Comparison of ENCODE assay signal across 22 cellular contexts in genomic region chr4:76559236-76560071, GRCh38.
DNase-seq lines count a peak whose midpoint lies in the region; ATAC-seq, FAIRE-seq and TF ChIP-seq lines count a peak whose summit lies in the region.
"Had no signal": no experiment of that assay in that cellular context is flagged by ENCODE, and none has a peak within 500 bp of the region (broad histone marks: within the 10 kb centered on the region; RNA-seq: fewer than 3 reads in every experiment).

No MANE protein-coding gene starts in this region.

- no peak overlapping the region for H3K9ac ChIP-seq in HUES48 (ENCODE audit: low read depth, low read length)
- H3K9ac ChIP-seq in H1 (replicated peaks in 1 of 4; ENCODE audit: extremely low read depth in 1 of 4, low read depth in 3 of 4, low read length in 3 of 4) = no peak overlapping the region

- H2BK20ac ChIP-seq in H1 (ENCODE audit: low read length) = peak overlapping the region; percentile 16; the same call in 1 of the 2 replicates

- peaks cover 44% of the 10 kb centered on the region for H3K4me1 Mint-ChIP-seq in mesothelial cell of epicardium
- H3K4me1 Mint-ChIP-seq: activated CD4-positive, alpha-beta T cell treated with anti-CD3 and anti-CD28 coated beads, Interleukin-2, amount 10 ng/mL, durations not matched to agents 7 days and 5 days; T-cell had no signal

- H3K23me2 ChIP-seq in H1 (ENCODE audit: low read depth, low read length) = no peaks in the 10 kb centered on the region

- no peak for ATAC-seq in HG03439 (IDR thresholded peaks at IDR 0.05; ENCODE audit: unreplicated experiment)
- ATAC-seq: left ventricle myocardium superior, Right ventricle myocardium inferior, T-cell had no signal

- intact Hi-C loops in tibial artery (cut with DNase I; ENCODE audit: low total_unique reads) = no loop called here

- no peak overlapping the region for H2BK120ac ChIP-seq in H1 (replicated peaks; ENCODE audit: low read depth, low read length)

- H3K56ac ChIP-seq in H1 (replicated peaks; ENCODE audit: insufficient read length, low read depth, low read length) = no peak overlapping the region

- H4K8ac ChIP-seq in H1 (ENCODE audit: extremely low read depth, insufficient read depth, low read length) = no peak overlapping the region

- no peak overlapping the region for H3K4me3 ChIP-seq in HUES48 (ENCODE audit: low read depth, low read length)
- peak overlapping the region in 1 of 4 experiments; percentile 27; a peak in 1 of 8 replicates for H3K4me3 ChIP-seq in H1 (ENCODE audit: extremely low read depth in 1 of 4, insufficient read depth in 2 of 4, low read depth in 3 of 4, low read length in 4 of 4)
- H3K4me3 ChIP-seq in tibial artery = no peak overlapping the region
- H3K4me3 ChIP-seq: adrenal gland had no signal

- no peak for TF ChIP-seq CTCF in H1 (IDR thresholded peaks at IDR 0.05; ENCODE audit: control extremely low read depth in 1 of 3, insufficient read depth in 1 of 3, low read depth in 1 of 3, low read length in 3 of 3)
- TF ChIP-seq CTCF in mesothelial cell of epicardium (IDR thresholded peaks at IDR 0.05; ENCODE audit: unreplicated experiment) = no peak
- no peak for TF ChIP-seq CTCF in tibial artery (IDR thresholded peaks at IDR 0.05)

- H3K36me3 ChIP-seq in HUES48 (ENCODE audit: control insufficient read depth, insufficient read depth, low read length) (no peaks in the 10 kb centered on the region), H1 (ENCODE audit: control insufficient read depth in 2 of 4, insufficient read depth in 4 of 4, low read length in 3 of 4) (no peaks in the 10 kb centered on the region), tibial artery (no peaks in the 10 kb centered on the region)
- H3K36me3 ChIP-seq: adrenal gland had no signal

- peak overlapping the region; percentile 54 for H3K4me2 ChIP-seq in H1 (ENCODE audit: insufficient read depth in 1 of 2, low read depth in 2 of 2, low read length in 2 of 2)

- no peak for TF ChIP-seq EP300 in H1 (IDR thresholded peaks at IDR 0.05; ENCODE audit: borderline replicate concordance in 1 of 2, low read depth in 2 of 2, low read length in 2 of 2)

- FAIRE-seq in H1 (lab: Jason Lieb, UNC) = peak; percentile 28

- H3K9me3 ChIP-seq in HUES48 (ENCODE audit: control insufficient read depth, insufficient read depth, low read length) (no peaks in the 10 kb centered on the region), H1 (ENCODE audit: insufficient read depth in 2 of 2, low read depth in 1 of 2, low read length in 1 of 2) (peaks cover 3 to 6% of the 10 kb centered on the region in 2 experiments; a peak in 1 of 4 replicates), tibial artery (no peaks in the 10 kb centered on the region)
- H3K9me3 ChIP-seq: adrenal gland had no signal

- no peak overlapping the region for H3K23ac ChIP-seq in H1 (ENCODE audit: insufficient read length)

- CTCF ChIA-PET in H1 (lab: Charles Lee; ENCODE audit: partially characterized antibody) = interaction anchor here (1.5 kb wide), 1 partner anchor 27 kb away, joined by 6 read pairs; no protein-coding TSS in a partner anchor

- H4K5ac ChIP-seq in H1 (ENCODE audit: insufficient read length, low read depth, low read length) = no peak overlapping the region

- TF ChIP-seq POLR2A in H1 (IDR thresholded peaks at IDR 0.05; ENCODE audit: control extremely low read depth in 1 of 2, low read depth in 2 of 2, low read length in 2 of 2) = no peak

- H2BK12ac ChIP-seq in H1 (ENCODE audit: low read depth, low read length) = peak overlapping the region; percentile 45; the same call in 1 of the 2 replicates

- no peak overlapping the region for H2BK15ac ChIP-seq in H1 (ENCODE audit: low read length)

- H3K9me3 Mint-ChIP-seq in mesothelial cell of epicardium = no peaks in the 10 kb centered on the region
- H3K9me3 Mint-ChIP-seq: activated CD4-positive, alpha-beta T cell treated with anti-CD3 and anti-CD28 coated beads, Interleukin-2, amount 10 ng/mL, durations not matched to agents 7 days and 5 days; T-cell had no signal

- peaks cover 40% of the 10 kb centered on the region for H3K4me1 ChIP-seq in HUES48 (ENCODE audit: control insufficient read depth, insufficient read depth, low read length)
- peaks cover 3 to 19% (median 15%) of the 10 kb centered on the region in 4 experiments for H3K4me1 ChIP-seq in H1 (replicated peaks in 1 of 4; ENCODE audit: control insufficient read depth in 3 of 4, insufficient read depth in 4 of 4, low read length in 3 of 4)
- peaks cover 0 to 56% (median 31%) of the 10 kb centered on the region in 4 donors for H3K4me1 ChIP-seq in tibial artery

- peaks cover 1% of the 10 kb centered on the region for H3K36me3 Mint-ChIP-seq in mesothelial cell of epicardium
- H3K36me3 Mint-ChIP-seq: T-cell had no signal

- H3K27ac ChIP-seq in HUES48 (ENCODE audit: low read depth, low read length) = peak overlapping the region; percentile 73
- H3K27ac ChIP-seq in H1 (ENCODE audit: low read depth, low read length) = no peak overlapping the region
- peak overlapping the region; percentile 22 to 44 for H3K27ac ChIP-seq in tibial artery
- H3K27ac ChIP-seq: adrenal gland had no signal

- POLR2A ChIA-PET in H1 (lab: Charles Lee; ENCODE audit: partially characterized antibody) = no interaction called here

- H3K27me3 ChIP-seq in HUES48 (ENCODE audit: control insufficient read depth, insufficient read depth, low read length) (no peaks in the 10 kb centered on the region), H1 (replicated peaks in 1 of 4; ENCODE audit: control insufficient read depth in 3 of 4, extremely low read depth in 1 of 4, insufficient read depth in 3 of 4, low read length in 3 of 4) (no peaks in the 10 kb centered on the region), tibial artery (no peaks in the 10 kb centered on the region)
- H3K27me3 ChIP-seq: adrenal gland had no signal

- no peak for DNase-seq in H1 (ENCODE audit: low read depth in 1 of 2, low spot score in 2 of 2)
- no peak for DNase-seq in mesothelial cell of epicardium (ENCODE audit: low spot score in 2 of 2, unreplicated experiment in 2 of 2)
- no peak for DNase-seq in tibial artery
- no peak for DNase-seq in SKM-1 treated with dmso at 0.1 percent for 144 hours (lab: John Stamatoyannopoulos, UW; ENCODE audit: unreplicated experiment)
- no peak for DNase-seq in SK-N-DZ (ENCODE audit: low spot score)
- DNase-seq: activated CD4-positive, alpha-beta T cell treated with anti-CD3 and anti-CD28 coated beads, Interleukin-2, amount 10 ng/mL, durations not matched to agents 7 days and 5 days; activated CD8-positive, alpha-beta memory T cell treated with anti-CD3 and anti-CD28 coated beads, Interleukin-2, amount 50 U/mL, for 4 hours; activated effector memory CD4-positive, alpha-beta T cell treated with Interleukin-2 at 50 U/mL for 16 hours; adrenal gland; EL; Kasumi-1; left ventricle myocardium superior; NCI-H1105; NCI-H2107; NCI-H526; stimulated activated CD4-positive, alpha-beta T cell treated with anti-CD3 and anti-CD28 coated beads, Interleukin-1b, Interleukin-23, amount 100 ng/mL, for 48 hours; stimulated activated naive CD4-positive, alpha-beta T cell treated with Interleukin-2 at 50 U/mL for 16 hours; T-cell; trophoblast cell had no signal

- no peaks in the 10 kb centered on the region for H3K27me3 Mint-ChIP-seq in mesothelial cell of epicardium (ENCODE audit: low read depth)
- H3K27me3 Mint-ChIP-seq: activated CD4-positive, alpha-beta T cell treated with anti-CD3 and anti-CD28 coated beads, Interleukin-2, amount 10 ng/mL, durations not matched to agents 7 days and 5 days had no signal

- WGBS in H1 (ENCODE audit: extremely low coverage in 1 of 2, insufficient coverage in 1 of 2, insufficient read length in 1 of 2, insufficient replicate concordance in 2 of 2, low coverage in 1 of 2, low lambda C conversion rate in 2 of 2, missing lambda C conversion rate in 1 of 2), 2 experiments = 57% methylated on average over 13 of the region's 13 CpGs; no CpG with 5 or more reads in 1 of the 2 experiments

- no peak overlapping the region; the same call in 1 of the 2 replicates for H2AFZ ChIP-seq in H1 (ENCODE audit: low read length)

- no peak for TF ChIP-seq RAD21 in H1 (IDR thresholded peaks at IDR 0.05 in 1 of 2, conservative IDR thresholded peaks at IDR 0.05 in 1 of 2; ENCODE audit: low read depth in 2 of 2, low read length in 2 of 2)

- H4K20me1 ChIP-seq in H1 (replicated peaks in 1 of 2; ENCODE audit: control insufficient read depth in 1 of 2, insufficient read depth in 2 of 2, low read length in 2 of 2) = no peaks in the 10 kb centered on the region

- H2AK5ac ChIP-seq in H1 (ENCODE audit: low read depth, low read length) = peak overlapping the region; percentile 49; the same call in 1 of the 2 replicates

- no peak overlapping the region for H3K4me3 Mint-ChIP-seq in mesothelial cell of epicardium
- H3K4me3 Mint-ChIP-seq: activated CD4-positive, alpha-beta T cell treated with anti-CD3 and anti-CD28 coated beads, Interleukin-2, amount 10 ng/mL, durations not matched to agents 7 days and 5 days; T-cell had no signal

- no peaks in the 10 kb centered on the region for H3K79me2 ChIP-seq in H1 (ENCODE audit: control insufficient read depth in 1 of 2, insufficient read depth in 2 of 2, low read length in 2 of 2)

- no peak overlapping the region for H3K14ac ChIP-seq in H1 (ENCODE audit: insufficient read length)

- H4K91ac ChIP-seq in H1 (replicated peaks; ENCODE audit: insufficient read length, low read length) = no peak overlapping the region

- H3K4ac ChIP-seq in H1 (replicated peaks; ENCODE audit: insufficient read length, low read depth, low read length) = no peak overlapping the region

- peak overlapping the region; percentile 35 for H3K27ac Mint-ChIP-seq in mesothelial cell of epicardium
- H3K27ac Mint-ChIP-seq: activated CD4-positive, alpha-beta T cell treated with anti-CD3 and anti-CD28 coated beads, Interleukin-2, amount 10 ng/mL, durations not matched to agents 7 days and 5 days; T-cell had no signal

- H3K79me1 ChIP-seq in H1 (ENCODE audit: low read depth, low read length) = no peaks in the 10 kb centered on the region

- peak overlapping the region; percentile 21; the same call in 1 of the 2 replicates for H3K18ac ChIP-seq in H1 (ENCODE audit: extremely low read depth, low read length)

- no peak overlapping the region for H2BK5ac ChIP-seq in H1 (ENCODE audit: low read depth, low read length)

TF ChIP-seq in H1, 55 proteins besides CTCF, POLR2A, EP300 and RAD21:
- TF ChIP-seq E2F6 (IDR thresholded peaks at IDR 0.05) = peak; percentile 43; the same call in 1 of the 2 replicates
- TF ChIP-seq MAX (IDR thresholded peaks at IDR 0.05) = peak; percentile 68
- no peak for TF ChIP-seq TBP (IDR thresholded peaks at IDR 0.05; ENCODE audit: low read depth, low read length)
